14 cellular contexts compared by ENCODE assay signal in genomic region chr4:108774809-108775530, GRCh38. TPM values are rescaled to one million over a fixed set of nuclear protein-coding genes. Genes with fewer than 3 reads are reported as not detected.
A peak's percentile ranks its signal among the peaks of the same experiment; 100 is the strongest.
DNase-seq lines count a peak whose midpoint lies in the region; ATAC-seq and TF ChIP-seq lines count a peak whose summit lies in the region.
"Had no signal": no experiment of that assay in that cellular context is flagged by ENCODE, and none has a peak within 500 bp of the region (broad histone marks: within the 10 kb centered on the region; RNA-seq: fewer than 3 reads in every experiment).

No MANE protein-coding gene starts in this region.

- H3K36me3 ChIP-seq in lung (ENCODE audit: control insufficient read depth in 2 of 2, insufficient read depth in 2 of 2, low read length in 2 of 2) (no peaks in the 10 kb centered on the region), thyroid gland (no peaks in the 10 kb centered on the region)
- H3K36me3 ChIP-seq: breast epithelium, esophagus squamous epithelium, neutrophil had no signal

- intact Hi-C loops in thyroid gland (cut with DNase I), result no loop called here

- TF ChIP-seq CTCF in lung (IDR thresholded peaks at IDR 0.05; ENCODE audit: control extremely low read depth, extremely low read depth) (no peak), thyroid gland (IDR thresholded peaks at IDR 0.05) (peak in 4 of 6 experiments; percentile 16 to 51 (median 49))

- no peak overlapping the region for H3K4me3 ChIP-seq in lung
- H3K4me3 ChIP-seq in thyroid gland (replicated peaks in 1 of 3), result no peak overlapping the region
- H3K4me3 ChIP-seq: breast epithelium, esophagus squamous epithelium, K562 had no signal

- peak; percentile 62 for DNase-seq in NCI-H446 treated with DMSO at 0.1 percent for 48 hours (lab: John Stamatoyannopoulos, UW)
- peak; percentile 3 for DNase-seq in epithelial cell of prostate (ENCODE audit: low read depth, low spot score)
- peak; percentile 35 for DNase-seq in lung (ENCODE audit: low spot score)
- peak; percentile 75 to 85 for DNase-seq in thyroid gland
- DNase-seq in NCI-H69 (lab: John Stamatoyannopoulos, UW), result no peak
- DNase-seq in NCI-H82 (lab: John Stamatoyannopoulos, UW), result no peak
- DNase-seq: activated T-cell treated with anti-CD3 and anti-CD28 coated beads, Interleukin-2, amount 50 U/mL, for 24 hours; esophagus squamous epithelium; OCI-M1; stimulated activated CD4-positive, alpha-beta T cell treated with anti-CD3 and anti-CD28 coated beads, Interleukin-2, amount 100 ng/mL, for 48 hours had no signal

- TF ChIP-seq POLR2A in thyroid gland (IDR thresholded peaks at IDR 0.05), result no peak

- H3K27me3 ChIP-seq in lung (ENCODE audit: control insufficient read depth, insufficient read depth) (no peaks in the 10 kb centered on the region), thyroid gland (no peaks in the 10 kb centered on the region)
- H3K27me3 ChIP-seq: breast epithelium, esophagus squamous epithelium had no signal

- H3K4me1 ChIP-seq in lung (ENCODE audit: control insufficient read depth in 2 of 2, insufficient read depth in 2 of 2, low read length in 2 of 2) (no peaks in the 10 kb centered on the region), thyroid gland (peaks cover 0 to 8% of the 10 kb centered on the region in 2 donors)
- H3K4me1 ChIP-seq: breast epithelium had no signal

- H3K9me3 ChIP-seq in lung (ENCODE audit: control insufficient read depth in 2 of 2, insufficient read depth in 1 of 2, low read length in 1 of 2) (no peaks in the 10 kb centered on the region), thyroid gland (no peaks in the 10 kb centered on the region)
- H3K9me3 ChIP-seq: breast epithelium, esophagus squamous epithelium, neutrophil had no signal

- 60 to 73% methylated on average over 5 of the region's 5 CpGs for WGBS in lung, 2 donors
- 46 to 67% methylated on average over 5 of the region's 5 CpGs for WGBS in thyroid gland, 2 donors

- H3K27ac ChIP-seq in epithelial cell of prostate (no peak overlapping the region), lung (ENCODE audit: low read depth in 1 of 2, low read length in 1 of 2) (no peak overlapping the region), thyroid gland (peak overlapping the region in 1 of 3 donors; percentile 45)
- H3K27ac ChIP-seq: breast epithelium, esophagus squamous epithelium, neutrophil had no signal

- ATAC-seq in lung (ENCODE audit: insufficient read depth, low FRiP score) (no peak), HG03460 (IDR thresholded peaks at IDR 0.05; ENCODE audit: unreplicated experiment) (no peak)
- ATAC-seq: K562 had no signal

RNA-seq across cellular contexts. Expression of gene ETNPPL, which starts 12.1 kb away (rescaled TPM):
- not detected for total RNA-seq in lung
- under 1 TPM in 1 of 2 donors, not detected in 1; 0.08 TPM for polyA plus RNA-seq in lung
- 1 to 10 TPM in 1 of 4 donors, under 1 TPM in 1, not detected in 2; 0.56 to 1.3 TPM for total RNA-seq in thyroid gland
- total RNA-seq: breast epithelium, esophagus squamous epithelium had no signal

Comparison
In these comparisons a context has a peak if more than half of its experiments do, and no peak if none do; other contexts are left out.
1. DNase-seq: peak in NCI-H446 treated with DMSO at 0.1 percent for 48 hours (single experiment), epithelial cell of prostate (single experiment), lung (single experiment) and thyroid gland (2 of 2); none in NCI-H69 (single experiment) and NCI-H82 (single experiment).